Comparison of ENCODE assay signal across 26 cellular contexts in the genomic region with DNA sequence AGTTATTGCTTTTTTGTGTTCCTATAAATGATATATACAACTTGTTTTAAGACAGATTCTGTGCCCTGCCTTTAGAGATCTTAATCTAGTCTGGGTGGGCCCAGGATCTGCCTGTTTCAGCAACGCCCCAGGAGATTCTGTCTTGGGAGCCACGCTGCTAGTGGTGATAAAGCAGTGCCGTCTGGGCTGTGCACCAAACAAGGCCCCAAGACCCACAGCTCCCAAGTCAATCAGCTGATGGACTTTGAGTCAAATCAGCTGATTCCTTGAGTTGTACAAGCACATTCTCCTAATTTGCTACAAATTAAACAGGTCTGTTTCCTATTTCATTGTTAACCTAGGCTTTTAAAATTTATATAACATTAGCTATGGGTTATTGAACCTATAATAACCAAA. TPM values are rescaled to one million over a fixed set of nuclear protein-coding genes. Genes with fewer than 3 reads are reported as not detected.
DNase-seq lines count a peak whose midpoint lies in the region; ATAC-seq and TF ChIP-seq lines count a peak whose summit lies in the region.
"Had no signal": no experiment of that assay in that cellular context is flagged by ENCODE, and none has a peak within 500 bp of the region (broad histone marks: within the 10 kb centered on the region; RNA-seq: fewer than 3 reads in every experiment).

No MANE protein-coding gene starts in this region.

- H3K27ac ChIP-seq in SK-N-MC: peak overlapping the region; percentile 96
- peak overlapping the region; percentile 55 for H3K27ac ChIP-seq in smooth muscle cell (ENCODE audit: low read depth)
- H3K27ac ChIP-seq: foreskin keratinocyte, KMS-11, PC-9 had no signal

- H3F3A ChIP-seq in smooth muscle cell (ENCODE audit: low read depth): peaks cover 37% of the 10 kb centered on the region

- no peak overlapping the region for H3K4me3 Mint-ChIP-seq in glutamatergic neuron (ENCODE audit: unreplicated experiment)
- H3K4me3 Mint-ChIP-seq in chondrocyte (ENCODE audit: unreplicated experiment): no peak overlapping the region
- H3K4me3 Mint-ChIP-seq: activated CD4-positive, alpha-beta T cell treated with anti-CD3 and anti-CD28 coated beads, Interleukin-2, amount 10 ng/mL, durations not matched to agents 7 days and 5 days; activated naive CD8-positive, alpha-beta T cell; CD8-positive, alpha-beta T cell; endodermal cell; H9; stimulated activated effector memory CD8-positive, alpha-beta T cell treated with anti-CD3 and anti-CD28 coated beads, Interleukin-12 subunit alpha, Interleukin-12 subunit beta, amount 100 ng/mL, for 72 hours had no signal

- H3K79me2 ChIP-seq in smooth muscle cell (ENCODE audit: low read depth): peaks cover 4% of the 10 kb centered on the region

- H3K27me3 Mint-ChIP-seq in glutamatergic neuron (ENCODE audit: unreplicated experiment): peaks cover 9% of the 10 kb centered on the region
- no peaks in the 10 kb centered on the region for H3K27me3 Mint-ChIP-seq in chondrocyte (ENCODE audit: low read depth)

- peak overlapping the region; percentile 93 for H3K27ac Mint-ChIP-seq in glutamatergic neuron (ENCODE audit: unreplicated experiment)
- no peak overlapping the region for H3K27ac Mint-ChIP-seq in chondrocyte (ENCODE audit: unreplicated experiment)
- H3K27ac Mint-ChIP-seq: activated CD4-positive, alpha-beta T cell treated with anti-CD3 and anti-CD28 coated beads, Interleukin-2, amount 10 ng/mL, durations not matched to agents 7 days and 5 days; activated naive CD8-positive, alpha-beta T cell; CD8-positive, alpha-beta T cell; stimulated activated effector memory CD8-positive, alpha-beta T cell treated with anti-CD3 and anti-CD28 coated beads, Interleukin-12 subunit alpha, Interleukin-12 subunit beta, amount 100 ng/mL, for 72 hours had no signal

- H3K27me3 ChIP-seq in smooth muscle cell (ENCODE audit: low read depth): no peaks in the 10 kb centered on the region
- H3K27me3 ChIP-seq: BE2C, foreskin keratinocyte, MG63 had no signal

- H3K9me3 Mint-ChIP-seq in glutamatergic neuron (ENCODE audit: unreplicated experiment) (peaks cover 10% of the 10 kb centered on the region), chondrocyte (ENCODE audit: low read depth) (no peaks in the 10 kb centered on the region)
- H3K9me3 Mint-ChIP-seq: activated CD4-positive, alpha-beta T cell treated with anti-CD3 and anti-CD28 coated beads, Interleukin-2, amount 10 ng/mL, durations not matched to agents 7 days and 5 days; CD8-positive, alpha-beta T cell; endodermal cell; H9; stimulated activated effector memory CD8-positive, alpha-beta T cell treated with anti-CD3 and anti-CD28 coated beads, Interleukin-12 subunit alpha, Interleukin-12 subunit beta, amount 100 ng/mL, for 72 hours had no signal

- no peak for ATAC-seq in HG02885 (IDR thresholded peaks at IDR 0.05; ENCODE audit: poor library complexity, unreplicated experiment)
- ATAC-seq: CD8-positive, alpha-beta T cell; esophagus mucosa; foreskin keratinocyte; stimulated activated effector memory CD8-positive, alpha-beta T cell treated with anti-CD3 and anti-CD28 coated beads, Interleukin-12 subunit alpha, Interleukin-12 subunit beta, amount 100 ng/mL, for 72 hours had no signal

- no peak overlapping the region for H3K4me2 ChIP-seq in smooth muscle cell
- H3K4me2 ChIP-seq: KMS-11, PC-9 had no signal

- H3K9me3 ChIP-seq in SK-N-MC (ENCODE audit: low read depth, low read length) (no peaks in the 10 kb centered on the region), smooth muscle cell (replicated peaks; ENCODE audit: low read depth) (no peaks in the 10 kb centered on the region)
- H3K9me3 ChIP-seq: BE2C, MG63 had no signal

- H3K4me3 ChIP-seq in SK-N-MC (no peak overlapping the region), smooth muscle cell (no peak overlapping the region)
- H3K4me3 ChIP-seq: MG63, PC-9 had no signal

- TF ChIP-seq CTCF in glutamatergic neuron (IDR thresholded peaks at IDR 0.05; ENCODE audit: partially characterized antibody, unreplicated experiment) (no peak), smooth muscle cell (IDR thresholded peaks at IDR 0.05; ENCODE audit: borderline replicate concordance, insufficient read depth, poor library complexity, severe bottlenecking) (no peak), chondrocyte (IDR thresholded peaks at IDR 0.05) (no peak)

- DNase-seq in HUDEP-2 (lab: John Stamatoyannopoulos, UW; ENCODE audit: unreplicated experiment in 76 of 76) (peak in 61 of 76 experiments; percentile 7 to 69 (median 39)), SK-N-MC (ENCODE audit: low read depth, low spot score) (no peak), glutamatergic neuron (no peak), smooth muscle cell (lab: John Stamatoyannopoulos, UW; ENCODE audit: unreplicated experiment) (no peak), NCI-H510A (lab: John Stamatoyannopoulos, UW) (no peak), chondrocyte (ENCODE audit: low spot score) (no peak)
- DNase-seq: activated CD4-positive, alpha-beta T cell treated with anti-CD3 and anti-CD28 coated beads, Interleukin-2, amount 10 ng/mL, durations not matched to agents 7 days and 5 days; activated effector memory CD4-positive, alpha-beta T cell treated with anti-CD3 and anti-CD28 coated beads, Interleukin-2, amount 50 U/mL, for 16 hours; BE2C; CD8-positive, alpha-beta T cell; endodermal cell; foreskin keratinocyte; H9; kidney glomerular epithelial cell; MG63; NCI-H1105; NCI-H187; NCI-H2171; NCI-H524 treated with DMSO at 0.1 percent for 48 hours; PC-9 had no signal

- peak overlapping the region; percentile 52 for H3K9ac ChIP-seq in SK-N-MC (ENCODE audit: insufficient read length)
- no peak overlapping the region for H3K9ac ChIP-seq in smooth muscle cell (ENCODE audit: low read depth)
- H3K9ac ChIP-seq: KMS-11 had no signal

- no peaks in the 10 kb centered on the region for H4K20me1 ChIP-seq in smooth muscle cell (ENCODE audit: low read depth)

- H2AFZ ChIP-seq in smooth muscle cell (ENCODE audit: low read depth): peak overlapping the region; percentile 79
- H2AFZ ChIP-seq: PC-9 had no signal

- H3K4me1 ChIP-seq in smooth muscle cell (ENCODE audit: low read depth): peaks cover 24% of the 10 kb centered on the region

- 54% methylated on average over 3 of the region's 3 CpGs for WGBS in smooth muscle cell (ENCODE audit: low lambda C conversion rate)

- no peaks in the 10 kb centered on the region for H3K36me3 Mint-ChIP-seq in glutamatergic neuron (ENCODE audit: unreplicated experiment)
- H3K36me3 Mint-ChIP-seq in chondrocyte (ENCODE audit: low read depth): no peaks in the 10 kb centered on the region
- H3K36me3 Mint-ChIP-seq: activated naive CD8-positive, alpha-beta T cell; CD8-positive, alpha-beta T cell; stimulated activated effector memory CD8-positive, alpha-beta T cell treated with anti-CD3 and anti-CD28 coated beads, Interleukin-12 subunit alpha, Interleukin-12 subunit beta, amount 100 ng/mL, for 72 hours had no signal

- H3K4me1 Mint-ChIP-seq in glutamatergic neuron (ENCODE audit: low read depth, unreplicated experiment) (peaks cover 56% of the 10 kb centered on the region), chondrocyte (ENCODE audit: low read depth) (peaks cover 24% of the 10 kb centered on the region)

- H3K36me3 ChIP-seq in SK-N-MC (ENCODE audit: insufficient read depth, low read length) (no peaks in the 10 kb centered on the region), smooth muscle cell (ENCODE audit: low read depth) (no peaks in the 10 kb centered on the region)
- H3K36me3 ChIP-seq: BE2C, MG63 had no signal

RNA-seq across cellular contexts. Expression of gene SLC44A3, which starts 15.7 kb away (rescaled TPM):
- total RNA-seq in glutamatergic neuron (ENCODE audit: unreplicated experiment) (129 TPM), smooth muscle cell (3.3 and 10.0 TPM in 2 replicates), chondrocyte (1.5 to 2.5 TPM (median 2.2 TPM) in 3 replicates)
- 3.2 and 4.4 TPM in 2 replicates for polyA plus RNA-seq in smooth muscle cell
- total RNA-seq: activated CD8-positive, alpha-beta memory T cell treated with anti-CD3 and anti-CD28 coated beads for 36 hours; CD8-positive, alpha-beta T cell had no signal

Comparison
In these comparisons a context has a peak if more than half of its experiments do, and no peak if none do; other contexts are left out.
1. DNase-seq: peak in HUDEP-2 (61 of 76); none in SK-N-MC (single experiment), glutamatergic neuron (single experiment), smooth muscle cell (single experiment), NCI-H510A (single experiment) and chondrocyte (single experiment).
2. RNA of gene SLC44A3, which starts 15.7 kb away (total RNA-seq): 129 TPM in glutamatergic neuron (single experiment); 3.3 to 10.0 TPM in smooth muscle cell and 1.5 to 2.5 TPM in chondrocyte; every median in the first group is over 10 times any median in the second.